In genomic region chr2:217935901-217936684, GRCh38 we compare ENCODE assay signal across 10 cellular contexts.
DNase-seq lines count a peak whose midpoint lies in the region; ATAC-seq, FAIRE-seq and TF ChIP-seq lines count a peak whose summit lies in the region.
"Had no signal": no experiment of that assay in that cellular context is flagged by ENCODE, and none has a peak within 500 bp of the region (broad histone marks: within the 10 kb centered on the region; RNA-seq: fewer than 3 reads in every experiment).

No MANE protein-coding gene starts in this region.

- ATAC-seq in A549 (no peak), RWPE2 (ENCODE audit: low read depth) (no peak), GM21526 (IDR thresholded peaks at IDR 0.05; ENCODE audit: low FRiP score, unreplicated experiment) (no peak), HG02970 (IDR thresholded peaks at IDR 0.05; ENCODE audit: low FRiP score, unreplicated experiment) (no peak)
- ATAC-seq: activated T-helper 17 cell treated with anti-CD3 and anti-CD28 coated beads, Interleukin-2, amount 50 U/mL, for 72 hours had no signal

- H3K4me3 ChIP-seq in A549: no peak overlapping the region
- H3K4me3 ChIP-seq in RWPE2 (ENCODE audit: severe bottlenecking): no peak overlapping the region
- H3K4me3 ChIP-seq in fibroblast of the aortic adventitia (ENCODE audit: low read depth, low read length): no peak overlapping the region
- H3K4me3 ChIP-seq in osteoblast (ENCODE audit: insufficient read depth, low read length): no peak overlapping the region

- no peaks in the 10 kb centered on the region for H3K36me3 ChIP-seq in RWPE2 (ENCODE audit: low read depth)
- H3K36me3 ChIP-seq in osteoblast (ENCODE audit: insufficient read depth, low read length): peaks cover 9% of the 10 kb centered on the region

- TF ChIP-seq POLR2A in A549 (IDR thresholded peaks at IDR 0.05; ENCODE audit: low read length): no peak

- H3K9me3 ChIP-seq in A549 (no peaks in the 10 kb centered on the region), RWPE2 (ENCODE audit: severe bottlenecking) (no peaks in the 10 kb centered on the region), osteoblast (ENCODE audit: low read depth, low read length) (no peaks in the 10 kb centered on the region)

- H3K79me2 ChIP-seq in osteoblast (ENCODE audit: insufficient read depth, low read length): peaks cover 75% of the 10 kb centered on the region

- H3K27me3 ChIP-seq in RWPE2 (ENCODE audit: insufficient read depth, poor library complexity, severe bottlenecking): no peaks in the 10 kb centered on the region
- no peaks in the 10 kb centered on the region for H3K27me3 ChIP-seq in osteoblast (ENCODE audit: insufficient read depth, low read length)

- H3K4me2 ChIP-seq in A549 (peak overlapping the region; percentile 74; the same call in 1 of the 3 replicates), osteoblast (ENCODE audit: insufficient read depth, low read length) (peak overlapping the region; percentile 67)

- peaks cover 22% of the 10 kb centered on the region for H4K20me1 ChIP-seq in osteoblast (ENCODE audit: insufficient read depth, low read length)

- DNase-seq in A549 (ENCODE audit: low read depth in 1 of 2, low spot score in 1 of 2) (no peak), RWPE2 (ENCODE audit: low spot score) (no peak), fibroblast of the aortic adventitia (ENCODE audit: low read depth) (peak; percentile 79), osteoblast (ENCODE audit: insufficient read length, low spot score, missing footprints) (peak; percentile 81), head of caudate nucleus (no peak)
- DNase-seq in activated CD8-positive, alpha-beta memory T cell treated with anti-CD3 and anti-CD28 coated beads, Interleukin-2, amount 50 U/mL, for 48 hours: no peak

- no peak for TF ChIP-seq EP300 in A549 (IDR thresholded peaks at IDR 0.05)

- CTCF ChIA-PET in A549 (lab: Yijun Ruan, JAX): interaction anchor here (0.8 kb wide), 1 partner anchor 49 kb away, joined by 4 read pairs; no protein-coding TSS in a partner anchor

- H2AFZ ChIP-seq in osteoblast (ENCODE audit: low read length): no peak overlapping the region

- FAIRE-seq in A549 (lab: Jason Lieb, UNC): no peak
- FAIRE-seq: urothelium cell line had no signal

- H3K4me1 ChIP-seq in A549 (peaks cover 65% of the 10 kb centered on the region), RWPE2 (ENCODE audit: insufficient read depth, poor library complexity, severe bottlenecking) (peaks cover 31% of the 10 kb centered on the region), osteoblast (ENCODE audit: insufficient read depth, low read length) (peaks cover 79% of the 10 kb centered on the region)

- no peak for TF ChIP-seq RAD21 in A549 (conservative IDR thresholded peaks at IDR 0.05 in 1 of 2, IDR thresholded peaks at IDR 0.05 in 1 of 2)

- H3K27ac ChIP-seq in A549 (peak overlapping the region; percentile 88 to 90), RWPE2 (ENCODE audit: poor library complexity, severe bottlenecking) (peak overlapping the region; percentile 96), osteoblast (ENCODE audit: low read depth, low read length) (peak overlapping the region; percentile 92)

- TF ChIP-seq CTCF in A549 (IDR thresholded peaks at IDR 0.05): no peak
- TF ChIP-seq CTCF in RWPE2 (IDR thresholded peaks at IDR 0.05; ENCODE audit: poor library complexity, severe bottlenecking): no peak
- no peak for TF ChIP-seq CTCF in fibroblast of the aortic adventitia (IDR thresholded peaks at IDR 0.05; ENCODE audit: insufficient read depth, low read length)
- no peak for TF ChIP-seq CTCF in osteoblast (IDR thresholded peaks at IDR 0.05; ENCODE audit: extremely low read depth, low read depth, low read length)

- POLR2A ChIA-PET in A549 (lab: Yijun Ruan, JAX): no interaction called here

- 80% methylated on average over 10 of the region's 10 CpGs for WGBS in A549 (ENCODE audit: missing lambda C conversion rate)

- intact Hi-C loops in head of caudate nucleus (cut with DNase I): no loop called here

TF ChIP-seq in A549, 52 proteins besides CTCF, POLR2A, EP300 and RAD21:
- TF ChIP-seq HDAC2 (IDR thresholded peaks at IDR 0.05): no peak
- no peak for TF ChIP-seq ZSCAN20 (CRISPR knock-in tag; IDR thresholded peaks at IDR 0.05)
- no peak for TF ChIP-seq HEYL (CRISPR knock-in tag; IDR thresholded peaks at IDR 0.05)
- TF ChIP-seq ZC3H11A (IDR thresholded peaks at IDR 0.05): no peak
- no peak for TF ChIP-seq JUNB (IDR thresholded peaks at IDR 0.05)
- TF ChIP-seq FOSL2 (IDR thresholded peaks at IDR 0.05): no peak
- no peak for TF ChIP-seq FOSL2 (CRISPR knock-in tag; IDR thresholded peaks at IDR 0.05)
- no peak for TF ChIP-seq PBX3 (IDR thresholded peaks at IDR 0.05)
- no peak for TF ChIP-seq CHD2 (IDR thresholded peaks at IDR 0.05; ENCODE audit: low read length, partially characterized antibody)
- TF ChIP-seq SREBF2 (IDR thresholded peaks at IDR 0.05): no peak
- TF ChIP-seq CBX2 (IDR thresholded peaks at IDR 0.05; ENCODE audit: borderline replicate concordance, low read depth): no peak
- no peak for TF ChIP-seq NPAS2 (CRISPR knock-in tag; IDR thresholded peaks at IDR 0.05; ENCODE audit: borderline replicate concordance)
- TF ChIP-seq PHF8 (IDR thresholded peaks at IDR 0.05; ENCODE audit: borderline replicate concordance, low read depth): no peak
- TF ChIP-seq RARB (CRISPR knock-in tag; IDR thresholded peaks at IDR 0.05): no peak

Comparison
In these comparisons a context has a peak if more than half of its experiments do, and no peak if none do; other contexts are left out.
1. DNase-seq: peak in fibroblast of the aortic adventitia (single experiment) and osteoblast (single experiment); none in A549 (0 of 2), RWPE2 (single experiment), head of caudate nucleus (0 of 42) and activated CD8-positive, alpha-beta memory T cell treated with anti-CD3 and anti-CD28 coated beads, Interleukin-2, amount 50 U/mL, for 48 hours (single experiment).
2. Peak in every context shown above with its lines, with median percentiles within 50 percentile points of each other: H3K27ac ChIP-seq.